In genomic region chr11:7906481-7906880, GRCh38 we compare ENCODE assay signal across 1 cellular context.
TF ChIP-seq lines count a peak whose summit lies in the region.

No MANE protein-coding gene starts in this region.

TF ChIP-seq in GM23338, 12 proteins besides CTCF, POLR2A, EP300 and RAD21:
- TF ChIP-seq REST (IDR thresholded peaks at IDR 0.05; ENCODE audit: unreplicated experiment) (no peak), STAT1 (IDR thresholded peaks at IDR 0.05; ENCODE audit: unreplicated experiment) (no peak), EZH2 (IDR thresholded peaks at IDR 0.05; ENCODE audit: low read depth, unreplicated experiment) (no peak), ZNF331 (CRISPR knock-in tag; IDR thresholded peaks at IDR 0.05; ENCODE audit: low read depth) (no peak), CREB1 (CRISPR knock-in tag; IDR thresholded peaks at IDR 0.05; ENCODE audit: low read depth) (no peak), ZNF462 (CRISPR knock-in tag; IDR thresholded peaks at IDR 0.05) (no peak), NANOG (IDR thresholded peaks at IDR 0.05; ENCODE audit: borderline replicate concordance) (no peak), JUNB (IDR thresholded peaks at IDR 0.05; ENCODE audit: unreplicated experiment) (no peak), EZH2phosphoT487 (IDR thresholded peaks at IDR 0.05; ENCODE audit: unreplicated experiment) (no peak), POLR2AphosphoS5 (IDR thresholded peaks at IDR 0.05; ENCODE audit: low read depth) (no peak), ZNF114 (CRISPR knock-in tag; IDR thresholded peaks at IDR 0.05) (no peak)
- TF ChIP-seq, protein P1, sequence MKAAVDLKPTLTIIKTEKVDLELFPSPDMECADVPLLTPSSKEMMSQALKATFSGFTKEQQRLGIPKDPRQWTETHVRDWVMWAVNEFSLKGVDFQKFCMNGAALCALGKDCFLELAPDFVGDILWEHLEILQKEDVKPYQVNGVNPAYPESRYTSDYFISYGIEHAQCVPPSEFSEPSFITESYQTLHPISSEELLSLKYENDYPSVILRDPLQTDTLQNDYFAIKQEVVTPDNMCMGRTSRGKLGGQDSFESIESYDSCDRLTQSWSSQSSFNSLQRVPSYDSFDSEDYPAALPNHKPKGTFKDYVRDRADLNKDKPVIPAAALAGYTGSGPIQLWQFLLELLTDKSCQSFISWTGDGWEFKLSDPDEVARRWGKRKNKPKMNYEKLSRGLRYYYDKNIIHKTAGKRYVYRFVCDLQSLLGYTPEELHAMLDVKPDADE (IDR thresholded peaks at IDR 0.05): no peak
